Comparison of ENCODE assay signal across 10 cellular contexts in genomic region chr5:55633574-55634203, GRCh38.
A peak's percentile ranks its signal among the peaks of the same experiment; 100 is the strongest.
DNase-seq lines count a peak whose midpoint lies in the region; ATAC-seq and TF ChIP-seq lines count a peak whose summit lies in the region.
"Had no signal": no experiment of that assay in that cellular context is flagged by ENCODE, and none has a peak within 500 bp of the region (broad histone marks: within the 10 kb centered on the region; RNA-seq: fewer than 3 reads in every experiment).

No MANE protein-coding gene starts in this region.

- H3K27me3 ChIP-seq in upper lobe of right lung, result no peaks in the 10 kb centered on the region

- peak overlapping the region; percentile 33 for H3K4me3 Mint-ChIP-seq in activated naive CD4-positive, alpha-beta T cell treated with anti-CD3 and anti-CD28 coated beads, Interleukin-2, amount 50 U/mL, for 24 hours
- H3K4me3 Mint-ChIP-seq in activated naive CD8-positive, alpha-beta T cell treated with anti-CD3 and anti-CD28 coated beads, Interleukin-2, amount 10 ng/mL, durations not matched to agents 7 days and 5 days, result peak overlapping the region; percentile 61
- H3K4me3 Mint-ChIP-seq: CD8-positive, alpha-beta memory T cell; immature natural killer cell had no signal

- peak overlapping the region; percentile 86 for H3K27ac Mint-ChIP-seq in activated naive CD4-positive, alpha-beta T cell treated with anti-CD3 and anti-CD28 coated beads, Interleukin-2, amount 50 U/mL, for 24 hours
- H3K27ac Mint-ChIP-seq in activated naive CD8-positive, alpha-beta T cell treated with anti-CD3 and anti-CD28 coated beads, Interleukin-2, amount 10 ng/mL, durations not matched to agents 7 days and 5 days, result peak overlapping the region; percentile 84

- TF ChIP-seq CTCF in upper lobe of right lung (IDR thresholded peaks at IDR 0.05), result no peak

- peaks cover 29% of the 10 kb centered on the region for H3K4me1 ChIP-seq in upper lobe of right lung

- DNase-seq in activated naive CD4-positive, alpha-beta T cell treated with anti-CD3 and anti-CD28 coated beads, Interleukin-2, amount 50 U/mL, for 16 hours, result no peak
- DNase-seq in activated naive CD8-positive, alpha-beta T cell treated with anti-CD3 and anti-CD28 coated beads, Interleukin-2, amount 10 ng/mL, durations not matched to agents 7 days and 5 days, result no peak
- DNase-seq in left colon (peak in 1 of 2 donors; percentile 50), upper lobe of right lung (no peak)
- DNase-seq in activated CD8-positive, alpha-beta memory T cell treated with anti-CD3 and anti-CD28 coated beads, Interleukin-2, amount 50 U/mL, for 48 hours, result no peak
- DNase-seq: CD8-positive, alpha-beta memory T cell had no signal

- intact Hi-C loops in left colon (cut with DNase I, micrococcal nuclease) (no loop called here), upper lobe of right lung (cut with DNase I) (no loop called here)

- POLR2A ChIA-PET in activated naive CD8-positive, alpha-beta T cell treated with anti-CD3 and anti-CD28 coated beads, Interleukin-2, amount 10 ng/mL, durations not matched to agents 7 days and 5 days (lab: Charles Lee), result no interaction called here

- peaks cover 14% of the 10 kb centered on the region for H3K4me1 Mint-ChIP-seq in activated naive CD4-positive, alpha-beta T cell treated with anti-CD3 and anti-CD28 coated beads, Interleukin-2, amount 50 U/mL, for 24 hours
- peaks cover 11% of the 10 kb centered on the region for H3K4me1 Mint-ChIP-seq in activated naive CD8-positive, alpha-beta T cell treated with anti-CD3 and anti-CD28 coated beads, Interleukin-2, amount 10 ng/mL, durations not matched to agents 7 days and 5 days

- no peaks in the 10 kb centered on the region for H3K9me3 ChIP-seq in upper lobe of right lung

- H3K36me3 ChIP-seq in upper lobe of right lung, result no peaks in the 10 kb centered on the region

- H3K9me3 Mint-ChIP-seq in activated naive CD4-positive, alpha-beta T cell treated with anti-CD3 and anti-CD28 coated beads, Interleukin-2, amount 50 U/mL, for 24 hours, result no peaks in the 10 kb centered on the region
- H3K9me3 Mint-ChIP-seq in activated naive CD8-positive, alpha-beta T cell treated with anti-CD3 and anti-CD28 coated beads, Interleukin-2, amount 10 ng/mL, durations not matched to agents 7 days and 5 days, result no peaks in the 10 kb centered on the region
- H3K9me3 Mint-ChIP-seq: CD8-positive, alpha-beta memory T cell; immature natural killer cell had no signal

- H3K27me3 Mint-ChIP-seq in activated naive CD4-positive, alpha-beta T cell treated with anti-CD3 and anti-CD28 coated beads, Interleukin-2, amount 50 U/mL, for 24 hours, result no peaks in the 10 kb centered on the region
- H3K27me3 Mint-ChIP-seq in activated naive CD8-positive, alpha-beta T cell treated with anti-CD3 and anti-CD28 coated beads, Interleukin-2, amount 10 ng/mL, durations not matched to agents 7 days and 5 days, result no peaks in the 10 kb centered on the region
- H3K27me3 Mint-ChIP-seq: CD8-positive, alpha-beta memory T cell had no signal

- peak; percentile 58 for ATAC-seq in activated naive CD8-positive, alpha-beta T cell treated with anti-CD3 and anti-CD28 coated beads, Interleukin-2, amount 10 ng/mL, durations not matched to agents 7 days and 5 days (ENCODE audit: low read depth)
- peak; percentile 68 for ATAC-seq in left colon
- ATAC-seq in upper lobe of right lung, result peak; percentile 60
- no peak for ATAC-seq in HG02763 (IDR thresholded peaks at IDR 0.05; ENCODE audit: unreplicated experiment)
- no peak for ATAC-seq in HG03196 (IDR thresholded peaks at IDR 0.05; ENCODE audit: unreplicated experiment)

- H3K27ac ChIP-seq in upper lobe of right lung, result peak overlapping the region; percentile 64

- peak overlapping the region; percentile 9 for H3K4me3 ChIP-seq in upper lobe of right lung

- H3K36me3 Mint-ChIP-seq in activated naive CD4-positive, alpha-beta T cell treated with anti-CD3 and anti-CD28 coated beads, Interleukin-2, amount 50 U/mL, for 24 hours, result peaks cover 9% of the 10 kb centered on the region
- H3K36me3 Mint-ChIP-seq in activated naive CD8-positive, alpha-beta T cell treated with anti-CD3 and anti-CD28 coated beads, Interleukin-2, amount 10 ng/mL, durations not matched to agents 7 days and 5 days, result peaks cover 23% of the 10 kb centered on the region

Comparison
In these comparisons a context has a peak if more than half of its experiments do, and no peak if none do; other contexts are left out.
1. ATAC-seq: peak in activated naive CD8-positive, alpha-beta T cell treated with anti-CD3 and anti-CD28 coated beads, Interleukin-2, amount 10 ng/mL, durations not matched to agents 7 days and 5 days (single experiment), left colon (single experiment) and upper lobe of right lung (single experiment); none in HG02763 (single experiment) and HG03196 (single experiment).